In the genomic region with DNA sequence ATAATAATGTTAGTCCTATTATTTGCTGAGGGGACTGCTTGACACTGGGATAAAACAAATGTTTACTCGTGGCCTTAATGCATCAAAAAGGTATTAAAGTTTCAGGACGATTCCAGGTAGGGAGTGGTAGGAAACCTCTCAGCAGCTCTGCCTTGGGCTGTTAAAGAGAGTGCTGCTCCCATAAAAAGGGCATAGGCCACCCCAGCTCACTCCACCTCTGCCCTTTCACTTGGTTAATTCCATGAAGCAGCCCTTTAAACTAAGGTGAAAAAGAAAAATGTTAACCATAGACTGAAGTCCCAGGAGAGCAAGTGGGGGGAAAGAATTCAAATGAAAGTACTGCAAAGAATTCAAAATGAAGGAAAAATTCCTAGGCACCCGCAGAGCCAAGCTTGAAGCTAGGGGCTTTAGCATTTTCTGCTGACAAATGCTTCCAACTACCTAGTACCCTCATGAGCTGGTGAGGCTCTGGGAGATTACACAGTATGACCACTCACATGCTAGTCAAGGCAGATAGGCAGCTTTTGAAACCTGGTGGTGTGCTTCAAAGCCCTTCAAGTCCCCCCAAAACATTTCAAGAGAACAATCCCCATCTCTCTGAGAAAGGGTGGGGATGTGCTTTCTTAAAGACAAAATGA, we compare ENCODE assay signal across 8 cellular contexts. TPM values are rescaled to one million over a fixed set of nuclear protein-coding genes. Genes with fewer than 3 reads are reported as not detected.
DNase-seq lines count a peak whose midpoint lies in the region; ATAC-seq lines count a peak whose summit lies in the region.

No MANE protein-coding gene starts in this region.

- no peaks in the 10 kb centered on the region for H3K36me3 ChIP-seq in adipocyte (ENCODE audit: control insufficient read depth, insufficient read depth, low read length, severe bottlenecking)

- peaks cover 79% of the 10 kb centered on the region for H3K4me1 ChIP-seq in adipocyte (ENCODE audit: control insufficient read depth, insufficient read depth, low read length)

- no peak for DNase-seq in adipocyte (ENCODE audit: low read depth)
- DNase-seq in natural killer cell treated with Interleukin-12 subunit alpha and Interleukin-12 subunit beta and Interleukin-15 and Interleukin-18, amount 100 ng/mL, for 72 hours (ENCODE audit: low spot score) = no peak
- no peak for DNase-seq in GOT3 (lab: John Stamatoyannopoulos, UW)
- no peak for DNase-seq in ACHN
- DNase-seq in NOMO-1 treated with dmso at 0.1 percent for 144 hours (lab: John Stamatoyannopoulos, UW; ENCODE audit: unreplicated experiment) = no peak
- no peak for DNase-seq in HuH-7.5 (ENCODE audit: low spot score)

- no peaks in the 10 kb centered on the region for H3K36me3 Mint-ChIP-seq in natural killer cell treated with Interleukin-12 subunit alpha and Interleukin-12 subunit beta and Interleukin-15 and Interleukin-18, amount 100 ng/mL, for 72 hours

- peak overlapping the region; percentile 49 for H3K4me3 ChIP-seq in adipocyte (ENCODE audit: low read length)

- H3K9me3 ChIP-seq in adipocyte (ENCODE audit: control insufficient read depth, low read length) = no peaks in the 10 kb centered on the region

- peaks cover 37 to 43% of the 10 kb centered on the region in 2 donors for H3K4me1 Mint-ChIP-seq in natural killer cell treated with Interleukin-12 subunit alpha and Interleukin-12 subunit beta and Interleukin-15 and Interleukin-18, amount 100 ng/mL, for 72 hours (ENCODE audit: low read depth in 2 of 2)

- ATAC-seq in GM18511 (IDR thresholded peaks at IDR 0.05; ENCODE audit: unreplicated experiment) = peak; percentile 42
- peak; percentile 10 for ATAC-seq in HG02588 (IDR thresholded peaks at IDR 0.05; ENCODE audit: unreplicated experiment)
- peak; percentile 43 to 47 for ATAC-seq in natural killer cell treated with Interleukin-12 subunit alpha and Interleukin-12 subunit beta and Interleukin-15 and Interleukin-18, amount 100 ng/mL, for 72 hours

- H3K9ac ChIP-seq in adipocyte (ENCODE audit: low read length) = peak overlapping the region; percentile 69

- peak overlapping the region; percentile 82 for H3K4me3 Mint-ChIP-seq in natural killer cell treated with Interleukin-12 subunit alpha and Interleukin-12 subunit beta and Interleukin-15 and Interleukin-18, amount 100 ng/mL, for 72 hours

- in situ Hi-C loops in ACHN (cut with HindIII; ENCODE audit: low pct_ligation_motif_present, low pct_unique_long_range_greater_than_20kb, low sequenced_read_pairs) = no loop called here

- H3K27me3 ChIP-seq in adipocyte (replicated peaks; ENCODE audit: control insufficient read depth, insufficient read depth, low read length) = no peaks in the 10 kb centered on the region

- no peaks in the 10 kb centered on the region for H3K9me3 Mint-ChIP-seq in natural killer cell treated with Interleukin-12 subunit alpha and Interleukin-12 subunit beta and Interleukin-15 and Interleukin-18, amount 100 ng/mL, for 72 hours

- H3K27ac Mint-ChIP-seq in natural killer cell treated with Interleukin-12 subunit alpha and Interleukin-12 subunit beta and Interleukin-15 and Interleukin-18, amount 100 ng/mL, for 72 hours = peak overlapping the region; percentile 91 to 96

- no peaks in the 10 kb centered on the region for H3K27me3 Mint-ChIP-seq in natural killer cell treated with Interleukin-12 subunit alpha and Interleukin-12 subunit beta and Interleukin-15 and Interleukin-18, amount 100 ng/mL, for 72 hours

RNA-seq across cellular contexts. Expression of a gene that starts 8.5 kb away (rescaled TPM):
- 1 to 10 TPM; 3.3 to 4.0 TPM for total RNA-seq in natural killer cell treated with Interleukin-12 subunit alpha and Interleukin-12 subunit beta and Interleukin-15 and Interleukin-18, amount 100 ng/mL, for 72 hours
